In genomic region chr4:40840985-40841571, GRCh38 we compare ENCODE assay signal across 8 cellular contexts.
DNase-seq lines count a peak whose midpoint lies in the region; ATAC-seq, FAIRE-seq and TF ChIP-seq lines count a peak whose summit lies in the region.

No MANE protein-coding gene starts in this region.

- no peak overlapping the region for H3K14ac ChIP-seq in H1 (ENCODE audit: insufficient read length)

- CTCF ChIA-PET in A673 (lab: Charles Lee), result interaction anchor here (0.5 to 1.8 kb wide), 10 partner anchors 8 to 1038 kb away, joined by 3 to 15 read pairs (median 5); no protein-coding TSS in a partner anchor
- CTCF ChIA-PET in H1 (lab: Charles Lee; ENCODE audit: partially characterized antibody), result interaction anchor here (0.6 to 8.9 kb wide), 27 partner anchors 8 to 375 kb away, joined by 3 to 97 read pairs (median 4); no protein-coding TSS in a partner anchor

- no peak overlapping the region for H3K18ac ChIP-seq in H1 (ENCODE audit: extremely low read depth, low read length)

- H3K9me3 ChIP-seq in A673 (ENCODE audit: low read depth, low read length, poor library complexity, severe bottlenecking) (no peaks in the 10 kb centered on the region), H1 (ENCODE audit: insufficient read depth in 2 of 2, low read depth in 1 of 2, low read length in 1 of 2) (no peaks in the 10 kb centered on the region), mesodermal cell (ENCODE audit: control insufficient read depth, low read length) (no peaks in the 10 kb centered on the region)

- no peak overlapping the region for H3K23ac ChIP-seq in H1 (ENCODE audit: insufficient read length)

- H3K27ac ChIP-seq in A673 (ENCODE audit: low read depth, low read length, poor library complexity, severe bottlenecking) (no peak overlapping the region), H1 (ENCODE audit: low read depth, low read length) (no peak overlapping the region), mesodermal cell (ENCODE audit: low read depth, low read length, severe bottlenecking) (peak overlapping the region; percentile 54)

- TF ChIP-seq POLR2A in H1 (IDR thresholded peaks at IDR 0.05; ENCODE audit: control extremely low read depth in 1 of 2, low read depth in 2 of 2, low read length in 2 of 2), result no peak

- H3K4ac ChIP-seq in H1 (replicated peaks; ENCODE audit: insufficient read length, low read depth, low read length), result no peak overlapping the region

- peaks cover 13% of the 10 kb centered on the region; the same call in 1 of the 2 replicates for H3K79me1 ChIP-seq in H1 (ENCODE audit: low read depth, low read length)

- H2BK20ac ChIP-seq in H1 (ENCODE audit: low read length), result no peak overlapping the region

- no peak overlapping the region for H2BK15ac ChIP-seq in H1 (ENCODE audit: low read length)

- H3K9ac ChIP-seq in H1 (replicated peaks in 1 of 4; ENCODE audit: extremely low read depth in 1 of 4, low read depth in 3 of 4, low read length in 3 of 4), result no peak overlapping the region

- peak; percentile 100 for FAIRE-seq in H1 (lab: Jason Lieb, UNC)

- ATAC-seq in GM18868 (IDR thresholded peaks at IDR 0.05; ENCODE audit: unreplicated experiment) (peak; percentile 78), HG03354 (IDR thresholded peaks at IDR 0.05; ENCODE audit: poor library complexity, severe bottlenecking, unreplicated experiment) (peak; percentile 74)

- no peak overlapping the region for H4K91ac ChIP-seq in H1 (replicated peaks; ENCODE audit: insufficient read length, low read length)

- no peak overlapping the region for H4K5ac ChIP-seq in H1 (ENCODE audit: insufficient read length, low read depth, low read length)

- H4K20me1 ChIP-seq in H1 (replicated peaks in 1 of 2; ENCODE audit: control insufficient read depth in 1 of 2, insufficient read depth in 2 of 2, low read length in 2 of 2), result peaks cover 13 to 17% of the 10 kb centered on the region in 2 experiments

- H3K23me2 ChIP-seq in H1 (ENCODE audit: low read depth, low read length), result no peaks in the 10 kb centered on the region

- H3K56ac ChIP-seq in H1 (replicated peaks; ENCODE audit: insufficient read length, low read depth, low read length), result no peak overlapping the region

- no peak overlapping the region for H2BK120ac ChIP-seq in H1 (replicated peaks; ENCODE audit: low read depth, low read length)

- H2AK5ac ChIP-seq in H1 (ENCODE audit: low read depth, low read length), result no peak overlapping the region

- intact Hi-C loops in A673 (cut with micrococcal nuclease; ENCODE audit: unreplicated experiment), result loop anchor here (1.0 to 5.0 kb wide), 2 partner anchors 56 to 104 kb away; no protein-coding TSS in a partner anchor

- no peak overlapping the region for H2BK12ac ChIP-seq in H1 (ENCODE audit: low read depth, low read length)

- POLR2A ChIA-PET in A673 (lab: Charles Lee; ENCODE audit: low non-redundant PET) (interaction anchor here (0.6 kb wide), 2 partner anchors 12 to 1108 kb away, joined by 5 to 6 read pairs; no protein-coding TSS in a partner anchor), H1 (lab: Charles Lee; ENCODE audit: partially characterized antibody) (interaction anchor here (0.8 to 2.4 kb wide), 4 partner anchors 9 to 47 kb away, joined by 3 to 10 read pairs (median 6); no protein-coding TSS in a partner anchor)

- BruUV-seq in A673 (replicated peaks; lab: Mats Ljungman, UMichigan), result no TSS peak

- H3K27me3 ChIP-seq in A673 (replicated peaks; ENCODE audit: insufficient read depth, low read depth, low read length, poor library complexity) (no peaks in the 10 kb centered on the region), H1 (replicated peaks in 1 of 4; ENCODE audit: control insufficient read depth in 3 of 4, extremely low read depth in 1 of 4, insufficient read depth in 3 of 4, low read length in 3 of 4) (no peaks in the 10 kb centered on the region)

- H3K4me1 ChIP-seq in A673 (ENCODE audit: insufficient read depth, low read length, poor library complexity, severe bottlenecking) (no peaks in the 10 kb centered on the region), H1 (replicated peaks in 1 of 4; ENCODE audit: control insufficient read depth in 3 of 4, insufficient read depth in 4 of 4, low read length in 3 of 4) (peaks cover 0 to 6% (median 0%) of the 10 kb centered on the region in 4 experiments; a peak in 1 of 7 replicates), mesodermal cell (ENCODE audit: control insufficient read depth, insufficient read depth, low read length, poor library complexity, severe bottlenecking) (peaks cover 5% of the 10 kb centered on the region)

- no peak overlapping the region for H2AFZ ChIP-seq in H1 (ENCODE audit: low read length)

- TF ChIP-seq EP300 in H1 (IDR thresholded peaks at IDR 0.05; ENCODE audit: borderline replicate concordance in 1 of 2, low read depth in 2 of 2, low read length in 2 of 2), result peak in 1 of 2 experiments; percentile 28; a peak in 1 of 3 replicates

- H3K36me3 ChIP-seq in A673 (ENCODE audit: insufficient read depth, low read length, poor library complexity, severe bottlenecking), result no peaks in the 10 kb centered on the region
- H3K36me3 ChIP-seq in H1 (ENCODE audit: control insufficient read depth in 2 of 4, insufficient read depth in 4 of 4, low read length in 3 of 4), result peaks cover 0 to 4% (median 0%) of the 10 kb centered on the region in 4 experiments; a peak in 2 of 8 replicates
- peaks cover 3% of the 10 kb centered on the region for H3K36me3 ChIP-seq in mesodermal cell (ENCODE audit: control insufficient read depth, insufficient read depth, low read length)

- no peak overlapping the region for H2BK5ac ChIP-seq in H1 (ENCODE audit: low read depth, low read length)

- TF ChIP-seq RAD21 in H1 (IDR thresholded peaks at IDR 0.05 in 1 of 2, conservative IDR thresholded peaks at IDR 0.05 in 1 of 2; ENCODE audit: low read depth in 2 of 2, low read length in 2 of 2), result peak; percentile 70 to 77

- no peak overlapping the region; a peak in 2 of 4 replicates for H3K4me2 ChIP-seq in H1 (ENCODE audit: insufficient read depth in 1 of 2, low read depth in 2 of 2, low read length in 2 of 2)

- 39% methylated on average over 7 of the region's 7 CpGs; no CpG with 5 or more reads in 1 of the 2 experiments for WGBS in H1 (ENCODE audit: extremely low coverage in 1 of 2, insufficient coverage in 1 of 2, insufficient read length in 1 of 2, insufficient replicate concordance in 2 of 2, low coverage in 1 of 2, low lambda C conversion rate in 2 of 2, missing lambda C conversion rate in 1 of 2), 2 experiments
- WGBS in mesodermal cell (ENCODE audit: insufficient coverage in 2 of 2), 2 experiments, result 27 to 55% methylated on average over 2 to 4 of the region's 7 CpGs

- DNase-seq in A673 (ENCODE audit: low spot score), result peak; percentile 91
- DNase-seq in NCI-H69 (lab: John Stamatoyannopoulos, UW), result peak; percentile 91
- peak; percentile 89 to 93 for DNase-seq in activated CD4-positive, alpha-beta T cell treated with anti-CD3 and anti-CD28 coated beads, Interleukin-2, amount 50 U/mL, for 48 hours
- DNase-seq in H1 (ENCODE audit: low read depth in 1 of 2, low spot score in 2 of 2), result peak; percentile 89 to 97
- DNase-seq in stimulated activated CD8-positive, alpha-beta memory T cell treated with anti-CD3 and anti-CD28 coated beads, Interleukin-15, amount 100 ng/mL, for 48 hours (ENCODE audit: low read depth in 2 of 2), result peak; percentile 65 to 74

- no peak overlapping the region for H3K4me3 ChIP-seq in A673 (ENCODE audit: low read depth, low read length, poor library complexity, severe bottlenecking)
- H3K4me3 ChIP-seq in H1 (ENCODE audit: extremely low read depth in 1 of 4, insufficient read depth in 2 of 4, low read depth in 3 of 4, low read length in 4 of 4), result no peak overlapping the region
- no peak overlapping the region for H3K4me3 ChIP-seq in mesodermal cell (ENCODE audit: extremely low read depth, insufficient read depth, low read length, poor library complexity, severe bottlenecking)

- H3K79me2 ChIP-seq in H1 (ENCODE audit: control insufficient read depth in 1 of 2, insufficient read depth in 2 of 2, low read length in 2 of 2), result peaks cover 2 to 72% of the 10 kb centered on the region in 2 experiments; a peak in 3 of 4 replicates

- H4K8ac ChIP-seq in H1 (ENCODE audit: extremely low read depth, insufficient read depth, low read length), result no peak overlapping the region

- TF ChIP-seq CTCF in A673 (conservative IDR thresholded peaks at IDR 0.05; ENCODE audit: low read depth, low read length) (peak; percentile 97), H1 (IDR thresholded peaks at IDR 0.05; ENCODE audit: control extremely low read depth in 1 of 3, insufficient read depth in 1 of 3, low read depth in 1 of 3, low read length in 3 of 3) (peak; percentile 88 to 99 (median 98))

TF ChIP-seq in H1, 55 proteins besides CTCF, POLR2A, EP300 and RAD21 (continues in another document):
- peak; percentile 93 for TF ChIP-seq TEAD4 (IDR thresholded peaks at IDR 0.05; ENCODE audit: low read depth, low read length)
- peak; percentile 80 for TF ChIP-seq CREB1 (IDR thresholded peaks at IDR 0.05)
- TF ChIP-seq SIN3A (conservative IDR thresholded peaks at IDR 0.05 in 1 of 2, IDR thresholded peaks at IDR 0.05 in 1 of 2; ENCODE audit: low read depth in 1 of 2, low read length in 2 of 2), result peak; percentile 86 to 94; a peak in 3 of 4 replicates
- no peak for TF ChIP-seq POU5F1 (IDR thresholded peaks at IDR 0.05; ENCODE audit: low read depth, low read length)
- peak; percentile 66; the same call in 1 of the 2 replicates for TF ChIP-seq SP4 (IDR thresholded peaks at IDR 0.05; ENCODE audit: low read length)
- peak; percentile 65; the same call in 1 of the 2 replicates for TF ChIP-seq MAX (IDR thresholded peaks at IDR 0.05)
- peak; percentile 51; the same call in 1 of the 2 replicates for TF ChIP-seq POLR2AphosphoS5 (IDR thresholded peaks at IDR 0.05; ENCODE audit: low read depth, low read length)
- TF ChIP-seq SIX5 (IDR thresholded peaks at IDR 0.05; ENCODE audit: low read depth, low read length), result 0 out of 2 replicates have a peak, but pooled peaks have one; percentile 8
- TF ChIP-seq JUND (IDR thresholded peaks at IDR 0.05; ENCODE audit: low read length), result peak; percentile 45; the same call in 1 of the 2 replicates
- peak; percentile 43 for TF ChIP-seq SAP30 (IDR thresholded peaks at IDR 0.05; ENCODE audit: insufficient read depth, insufficient replicate concordance, low read length)
- no peak for TF ChIP-seq RNF2 (IDR thresholded peaks at IDR 0.05; ENCODE audit: borderline replicate concordance, low read depth, low read length, missing control alignments, poor library complexity, severe bottlenecking)
- TF ChIP-seq ATF3 (IDR thresholded peaks at IDR 0.05; ENCODE audit: insufficient read depth, low read depth, low read length), result no peak
- 0 out of 2 replicates have a peak, but pooled peaks have one; percentile 44 for TF ChIP-seq TAF1 (IDR thresholded peaks at IDR 0.05; ENCODE audit: low read depth, low read length)
